In the genomic region with DNA sequence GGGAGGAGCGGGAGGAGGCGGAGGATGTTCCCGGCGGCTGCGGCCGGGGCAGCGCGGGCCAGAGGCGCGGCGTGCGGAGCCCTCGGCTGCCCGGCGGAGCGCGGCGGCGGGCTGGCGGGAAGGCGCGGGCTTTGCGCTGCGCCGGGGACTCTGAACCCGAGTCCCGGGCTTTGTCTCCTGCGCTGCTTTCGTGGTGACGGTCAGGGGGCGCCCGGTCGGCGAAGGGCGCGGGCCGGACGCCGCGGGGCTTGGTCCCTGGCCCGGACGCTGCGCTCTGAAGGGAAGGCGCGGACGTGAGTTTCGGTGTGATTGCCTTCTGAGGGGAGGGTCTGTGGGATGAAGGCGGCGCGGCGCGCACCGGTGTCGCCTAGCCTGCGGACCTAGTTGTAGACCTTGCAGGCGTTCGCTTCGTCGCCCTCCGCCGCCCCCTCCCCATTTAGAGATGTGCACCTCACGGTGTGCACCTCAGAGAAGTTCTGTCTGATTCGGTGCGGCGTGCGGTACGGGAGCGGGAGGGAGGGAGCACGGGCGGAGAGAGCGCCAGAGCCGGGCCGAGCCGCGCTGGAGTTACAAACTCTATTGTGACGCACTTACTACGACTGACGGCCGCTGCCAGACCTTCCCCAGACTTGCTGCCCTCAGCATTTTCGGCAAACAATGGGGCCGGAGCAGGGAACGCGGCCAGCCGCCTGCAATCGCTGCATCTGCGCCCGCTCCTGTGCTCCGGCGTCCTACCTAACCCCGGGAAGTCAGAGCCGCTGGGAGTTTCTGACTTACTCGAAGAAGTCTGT, we compare ENCODE assay signal across 8 cellular contexts. TPM values are rescaled to one million over a fixed set of nuclear protein-coding genes. Genes with fewer than 3 reads are reported as not detected.
DNase-seq lines count a peak whose midpoint lies in the region; ATAC-seq and TF ChIP-seq lines count a peak whose summit lies in the region.

No MANE protein-coding gene starts in this region.

- H3K9me3 ChIP-seq in BE2C (no peaks in the 10 kb centered on the region), stomach (no peaks in the 10 kb centered on the region)

- H3K36me3 ChIP-seq in BE2C = peaks cover 16% of the 10 kb centered on the region
- H3K36me3 ChIP-seq in stomach = peaks cover 0 to 39% (median 27%) of the 10 kb centered on the region in 4 donors

- TF ChIP-seq POLR2A in stomach (IDR thresholded peaks at IDR 0.05) = peak in 1 of 4 donors; percentile 18

- H3K27ac ChIP-seq in stomach = peak overlapping the region; percentile 87 to 93 (median 90)

- DNase-seq in BE2C (peak; percentile 63), NCI-H526 treated with DMSO at 0.1 percent for 48 hours (lab: John Stamatoyannopoulos, UW) (peak; percentile 45), midbrain (lab: John Stamatoyannopoulos, UW) (peak; percentile 72), stomach (peak; percentile 89), NCI-H446 treated with DMSO at 0.1 percent for 48 hours (lab: John Stamatoyannopoulos, UW) (no peak)
- peak; percentile 73 for DNase-seq in activated CD8-positive, alpha-beta memory T cell treated with anti-CD3 and anti-CD28 coated beads, Interleukin-2, amount 50 U/mL, for 48 hours

- H3K27me3 ChIP-seq in BE2C = no peaks in the 10 kb centered on the region
- H3K27me3 ChIP-seq in stomach = peaks cover 5 to 27% (median 19%) of the 10 kb centered on the region in 3 donors

- H3K4me3 ChIP-seq in BE2C (ENCODE audit: low read depth, low read length) = peak overlapping the region; percentile 72
- peak overlapping the region; percentile 74 to 89 (median 82) for H3K4me3 ChIP-seq in stomach

- ATAC-seq in GM21737 (IDR thresholded peaks at IDR 0.05; ENCODE audit: unreplicated experiment) = peak; percentile 3
- peak; percentile 50 for ATAC-seq in esophagus mucosa

- WGBS in stomach, 5 donors = 0 to 2% (median 0%) methylated on average over 28 to 92 of the region's 92 CpGs

- no peak for TF ChIP-seq EP300 in stomach (IDR thresholded peaks at IDR 0.05)

- intact Hi-C loops in stomach (cut with DNase I; ENCODE audit: low total_unique reads) = no loop called here

- H3K4me1 ChIP-seq in BE2C = no peaks in the 10 kb centered on the region
- H3K4me1 ChIP-seq in stomach = peaks cover 30 to 70% (median 60%) of the 10 kb centered on the region in 4 donors

- no peak for TF ChIP-seq CTCF in BE2C (IDR thresholded peaks at IDR 0.05; ENCODE audit: low read depth, low read length)
- TF ChIP-seq CTCF in stomach (IDR thresholded peaks at IDR 0.05) = no peak

RNA-seq across cellular contexts. Expression of a gene that starts 2.1 kb away (rescaled TPM):
- polyA plus RNA-seq in BE2C (2012; ENCODE audit: insufficient read depth, insufficient read length, low read depth) = 9.3 TPM
- 16.6 TPM for total RNA-seq in esophagus mucosa
- total RNA-seq in stomach = 10 to 100 TPM in 3 of 5 donors, 1 to 10 TPM in 1, under 1 TPM in 1; 0.29 to 41.2 (median 16.2) TPM
- 1 to 10 TPM; 4.3 to 4.9 (median 4.6) TPM for polyA plus RNA-seq in stomach
